In the genomic region with DNA sequence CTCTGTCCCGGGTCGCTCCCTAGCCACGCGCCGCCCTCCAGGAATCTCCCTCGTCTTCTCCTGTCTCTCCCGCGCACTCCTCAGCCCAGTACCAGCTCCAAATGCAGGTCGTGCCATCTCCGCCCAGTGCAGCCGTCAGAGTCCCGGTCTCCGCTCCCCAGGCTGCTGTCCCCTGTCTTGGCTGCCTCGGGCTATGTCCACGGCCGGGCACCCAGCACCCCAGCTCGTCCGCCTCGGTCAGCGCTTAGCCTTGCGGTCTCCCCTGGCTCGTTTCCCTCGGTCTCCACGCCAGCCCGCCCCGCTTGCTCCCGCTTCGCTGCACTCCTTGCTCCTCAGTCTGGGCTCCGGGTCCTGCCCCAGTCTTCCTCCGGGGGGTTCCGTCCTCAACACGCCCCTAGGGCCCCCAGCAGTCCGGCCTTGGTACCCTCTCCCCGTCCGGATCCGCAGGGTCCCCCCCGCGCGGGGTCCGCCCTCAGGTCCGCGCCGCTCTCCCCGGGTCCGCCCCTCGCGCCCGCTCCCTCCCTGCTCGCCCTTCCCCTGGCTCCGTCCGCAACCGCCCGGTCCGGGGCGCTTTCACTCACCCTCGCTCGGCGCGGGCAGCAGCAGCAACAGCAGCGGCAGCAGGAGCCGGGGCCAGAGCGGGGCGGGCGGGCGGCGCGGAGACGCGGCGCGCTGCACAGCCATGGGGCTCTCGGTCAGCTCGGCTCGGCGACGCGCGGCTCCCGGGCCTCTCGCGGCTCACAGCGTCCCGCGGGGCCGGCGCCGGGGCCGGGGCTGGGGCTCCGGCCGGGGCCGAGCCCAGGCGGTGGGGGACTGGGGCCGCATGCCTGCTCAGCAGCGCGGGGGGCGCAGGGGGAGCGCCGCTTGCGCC, we compare ENCODE assay signal across 8 cellular contexts. TPM values are rescaled to one million over a fixed set of nuclear protein-coding genes. Genes with fewer than 3 reads are reported as not detected.
DNase-seq lines count a peak whose midpoint lies in the region; ATAC-seq and TF ChIP-seq lines count a peak whose summit lies in the region.

No MANE protein-coding gene starts in this region.

- H3K9ac ChIP-seq in iPS-20b (ENCODE audit: low read depth, low read length) (peak overlapping the region; percentile 86), skeletal muscle satellite cell (ENCODE audit: low read depth, low read length) (no peak overlapping the region)

- H3K4me1 ChIP-seq in iPS-20b (ENCODE audit: insufficient read depth, low read length) (peaks cover 10% of the 10 kb centered on the region; the same call in 1 of the 2 replicates), skeletal muscle satellite cell (ENCODE audit: control insufficient read depth, insufficient read depth, low read length) (peaks cover 10% of the 10 kb centered on the region)

- H3K9me3 ChIP-seq in iPS-20b (ENCODE audit: insufficient read depth, low read depth, low read length) = no peaks in the 10 kb centered on the region
- no peaks in the 10 kb centered on the region for H3K9me3 ChIP-seq in skeletal muscle satellite cell (replicated peaks; ENCODE audit: low read length)

- ATAC-seq in GM18502 (IDR thresholded peaks at IDR 0.05; ENCODE audit: poor library complexity, unreplicated experiment) (no peak), HG02981 (IDR thresholded peaks at IDR 0.05; ENCODE audit: unreplicated experiment) (no peak)

- peaks cover 38% of the 10 kb centered on the region for H3K27me3 ChIP-seq in iPS-20b (ENCODE audit: insufficient read depth, low read length)
- H3K27me3 ChIP-seq in skeletal muscle satellite cell (ENCODE audit: control insufficient read depth, insufficient read depth, low read length) = peaks cover 77% of the 10 kb centered on the region

- TF ChIP-seq CTCF in HFF-Myc (IDR thresholded peaks at IDR 0.05; ENCODE audit: low read depth, low read length, missing control alignments) (no peak), astrocyte of the cerebellum (IDR thresholded peaks at IDR 0.05; ENCODE audit: low read depth, low read length, missing control alignments) (no peak)

- H3K4me3 ChIP-seq in HFF-Myc (replicated peaks; ENCODE audit: low read depth, low read length) = peak overlapping the region; percentile 44
- H3K4me3 ChIP-seq in astrocyte of the cerebellum (ENCODE audit: low read depth, low read length) = peak overlapping the region; percentile 52
- peak overlapping the region; percentile 97 for H3K4me3 ChIP-seq in iPS-20b (ENCODE audit: low read length)
- peak overlapping the region; percentile 65 for H3K4me3 ChIP-seq in skeletal muscle satellite cell (ENCODE audit: low read length)

- peaks cover 36% of the 10 kb centered on the region for H3K36me3 ChIP-seq in iPS-20b (ENCODE audit: insufficient read depth, low read depth, low read length)
- no peaks in the 10 kb centered on the region for H3K36me3 ChIP-seq in skeletal muscle satellite cell (ENCODE audit: insufficient read depth, low read length)

- in situ Hi-C loops in astrocyte of the cerebellum (cut with HindIII; ENCODE audit: low sequenced_read_pairs) = loop anchor here (10.0 kb wide), 1 partner anchor 53 kb away; no protein-coding TSS in a partner anchor

- DNase-seq in AG08396 (ENCODE audit: low spot score) = peak; percentile 50
- no peak for DNase-seq in HFF-Myc (ENCODE audit: extremely low read depth, low read depth)
- no peak for DNase-seq in astrocyte of the cerebellum (ENCODE audit: low read depth)
- no peak for DNase-seq in foreskin melanocyte

- no peak overlapping the region for H3K27ac ChIP-seq in iPS-20b (ENCODE audit: low read length)

- peak overlapping the region; percentile 79 for H3K4me2 ChIP-seq in skeletal muscle satellite cell (ENCODE audit: low read length)

RNA-seq across cellular contexts. Expression of gene IGDCC3, which starts 0.5 kb away (rescaled TPM):
- not detected in 2 replicates for total RNA-seq in skeletal muscle satellite cell (2012; rRNA removed)

RNA-seq across cellular contexts. Expression of gene IGDCC4, which starts 45.4 kb away (rescaled TPM):
- under 0.01 and 0.22 TPM in 2 replicates for total RNA-seq in skeletal muscle satellite cell (2012; rRNA removed)

Comparison
In these comparisons a context has a peak if more than half of its experiments do, and no peak if none do; other contexts are left out.
1. H3K4me3 ChIP-seq: peak in every context shown above with its lines; median percentile 97 in iPS-20b; 65 in skeletal muscle satellite cell; 52 in astrocyte of the cerebellum; 44 in HFF-Myc.